Comparison of ENCODE assay signal across 2 cellular contexts in genomic region chr19:35828694-35829301, GRCh38.
TF ChIP-seq lines count a peak whose summit lies in the region.

No MANE protein-coding gene starts in this region.

TF ChIP-seq in HEK293T, 16 proteins besides CTCF, POLR2A, EP300 and RAD21:
- TF ChIP-seq BHLHE40 (IDR thresholded peaks at IDR 0.05; ENCODE audit: borderline replicate concordance): no peak
- TF ChIP-seq ARNT (IDR thresholded peaks at IDR 0.05): no peak
- no peak for TF ChIP-seq PKNOX1 (IDR thresholded peaks at IDR 0.05)
- no peak for TF ChIP-seq ELF4 (IDR thresholded peaks at IDR 0.05)
TF ChIP-seq in HEK293T: peak in this region for 0.

TF ChIP-seq in HepG2, 621 proteins besides CTCF, POLR2A, EP300 and RAD21 (continues in another document):
- TF ChIP-seq PAF1 (CRISPR knock-in tag; IDR thresholded peaks at IDR 0.05): no peak
- TF ChIP-seq ZNF503 (CRISPR knock-in tag; IDR thresholded peaks at IDR 0.05): no peak
- no peak for TF ChIP-seq NONO (IDR thresholded peaks at IDR 0.05)
- TF ChIP-seq NONO (CRISPR knock-in tag; conservative IDR thresholded peaks at IDR 0.05): no peak
- no peak for TF ChIP-seq FLYWCH1 (CRISPR knock-in tag; IDR thresholded peaks at IDR 0.05)
- peak; percentile 71; the same call in 1 of the 2 replicates for TF ChIP-seq MLX (CRISPR knock-in tag; IDR thresholded peaks at IDR 0.05)
- peak; percentile 97 for TF ChIP-seq ZFP36L2 (CRISPR knock-in tag; IDR thresholded peaks at IDR 0.05)
- no peak for TF ChIP-seq ZNF572 (CRISPR knock-in tag; IDR thresholded peaks at IDR 0.05)
- TF ChIP-seq ZBTB33 (CRISPR knock-in tag; IDR thresholded peaks at IDR 0.05): peak; percentile 71
- peak; percentile 99 for TF ChIP-seq ZSCAN9 (CRISPR knock-in tag; IDR thresholded peaks at IDR 0.05; ENCODE audit: borderline replicate concordance)
- peak; percentile 37; the same call in 1 of the 2 replicates for TF ChIP-seq GFI1 (CRISPR knock-in tag; IDR thresholded peaks at IDR 0.05; ENCODE audit: borderline replicate concordance)
- no peak for TF ChIP-seq PCBP2 (optimal IDR thresholded peaks at IDR 0.05; ENCODE audit: low read depth, low read length, poor library complexity, severe bottlenecking)
- no peak for TF ChIP-seq HNRNPK (IDR thresholded peaks at IDR 0.05; ENCODE audit: low read depth, low read length, poor library complexity, severe bottlenecking)
- TF ChIP-seq PRDM4 (CRISPR knock-in tag; IDR thresholded peaks at IDR 0.05; ENCODE audit: borderline replicate concordance): peak; percentile 97
- TF ChIP-seq ZNF709 (CRISPR knock-in tag; IDR thresholded peaks at IDR 0.05): peak; percentile 83
- TF ChIP-seq CSRNP1 (CRISPR knock-in tag; IDR thresholded peaks at IDR 0.05): no peak
- TF ChIP-seq NFKB2 (CRISPR knock-in tag; IDR thresholded peaks at IDR 0.05; ENCODE audit: borderline replicate concordance): peak; percentile 92
- peak; percentile 93; the same call in 1 of the 2 replicates for TF ChIP-seq ATAD3A (CRISPR knock-in tag; IDR thresholded peaks at IDR 0.05)
- peak; percentile 87; the same call in 1 of the 2 replicates for TF ChIP-seq ZNF567 (CRISPR knock-in tag; IDR thresholded peaks at IDR 0.05; ENCODE audit: borderline replicate concordance)
- peak; percentile 46; the same call in 1 of the 2 replicates for TF ChIP-seq HIC2 (CRISPR knock-in tag; IDR thresholded peaks at IDR 0.05; ENCODE audit: low read depth)
- no peak for TF ChIP-seq THAP9 (CRISPR knock-in tag; IDR thresholded peaks at IDR 0.05; ENCODE audit: borderline replicate concordance)
- TF ChIP-seq MLXIP (CRISPR knock-in tag; IDR thresholded peaks at IDR 0.05; ENCODE audit: borderline replicate concordance): peak; percentile 91; the same call in 1 of the 2 replicates
- TF ChIP-seq ZNF749 (CRISPR knock-in tag; IDR thresholded peaks at IDR 0.05; ENCODE audit: borderline replicate concordance): peak; percentile 84
- no peak for TF ChIP-seq POGZ (CRISPR knock-in tag; IDR thresholded peaks at IDR 0.05)
- TF ChIP-seq ZNF17 (CRISPR knock-in tag; IDR thresholded peaks at IDR 0.05): peak; percentile 71; the same call in 1 of the 2 replicates
- peak; percentile 97 for TF ChIP-seq ZNF441 (CRISPR knock-in tag; IDR thresholded peaks at IDR 0.05; ENCODE audit: borderline replicate concordance)
- peak; percentile 92; the same call in 1 of the 2 replicates for TF ChIP-seq ZNF235 (CRISPR knock-in tag; IDR thresholded peaks at IDR 0.05; ENCODE audit: borderline replicate concordance)
- no peak for TF ChIP-seq ASH2L (IDR thresholded peaks at IDR 0.05; ENCODE audit: insufficient read length, low read depth, low read length)
- TF ChIP-seq REST (IDR thresholded peaks at IDR 0.05; ENCODE audit: borderline replicate concordance in 1 of 2, low read depth in 1 of 2, low read length in 2 of 2): peak in 1 of 2 experiments; percentile 100
- TF ChIP-seq MYC (CRISPR knock-in tag; IDR thresholded peaks at IDR 0.05; ENCODE audit: borderline replicate concordance): peak; percentile 70; the same call in 1 of the 2 replicates
- TF ChIP-seq GZF1 (CRISPR knock-in tag; IDR thresholded peaks at IDR 0.05): peak; percentile 87; the same call in 1 of the 2 replicates
- TF ChIP-seq BHLHE40 (IDR thresholded peaks at IDR 0.05; ENCODE audit: low read length): no peak
- peak; percentile 77; the same call in 1 of the 2 replicates for TF ChIP-seq ZNF75D (CRISPR knock-in tag; IDR thresholded peaks at IDR 0.05; ENCODE audit: borderline replicate concordance)
- no peak for TF ChIP-seq ZNF207 (IDR thresholded peaks at IDR 0.05; ENCODE audit: borderline replicate concordance)
- TF ChIP-seq ZNF101 (CRISPR knock-in tag; IDR thresholded peaks at IDR 0.05; ENCODE audit: borderline replicate concordance, low read depth): no peak
- peak; percentile 75 for TF ChIP-seq MAX (IDR thresholded peaks at IDR 0.05)
